Comparison of ENCODE assay signal across 10 cellular contexts in genomic region chr7:87464830-87465533, GRCh38. TPM values are rescaled to one million over a fixed set of nuclear protein-coding genes. Genes with fewer than 3 reads are reported as not detected.
A peak's percentile ranks its signal among the peaks of the same experiment; 100 is the strongest.
DNase-seq lines count a peak whose midpoint lies in the region; TF ChIP-seq lines count a peak whose summit lies in the region.
"Not testable (repeated sequence)": the region's sequence is repeated elsewhere in the genome, so short reads cannot be mapped to it uniquely, and the experiment has no call there.
"Had no signal": no experiment of that assay in that cellular context is flagged by ENCODE, and none has a peak within 500 bp of the region (broad histone marks: within the 10 kb centered on the region; RNA-seq: fewer than 3 reads in every experiment).

No MANE protein-coding gene starts in this region.

- peak overlapping the region; percentile 23 for H3K4me2 ChIP-seq in neuronal stem cell (ENCODE audit: insufficient read depth, low read length, poor library complexity, severe bottlenecking)

- H3K79me1 ChIP-seq in neuronal stem cell (ENCODE audit: low read depth, low read length): not testable (repeated sequence)

- peak overlapping the region; percentile 53 for H2BK5ac ChIP-seq in neuronal stem cell (ENCODE audit: low read length)

- not testable (repeated sequence) for H3K4me1 ChIP-seq in NT2/D1 (ENCODE audit: insufficient read depth, insufficient read length); neuronal stem cell (ENCODE audit: control insufficient read depth in 2 of 2, insufficient read depth in 1 of 2, low read depth in 1 of 2, low read length in 2 of 2)

- H2BK12ac ChIP-seq in neuronal stem cell (ENCODE audit: low read length): not testable (repeated sequence)

- H4K91ac ChIP-seq in neuronal stem cell (ENCODE audit: low read depth, low read length, poor library complexity): not testable (repeated sequence)

- not testable (repeated sequence) for H2AFZ ChIP-seq in neuronal stem cell (ENCODE audit: low read length)

- H3K4ac ChIP-seq in neuronal stem cell (ENCODE audit: low read length): not testable (repeated sequence)

- H3K9ac ChIP-seq in NT2/D1 (ENCODE audit: insufficient read length, low read depth): not testable (repeated sequence)
- H3K9ac ChIP-seq in neuronal stem cell (ENCODE audit: low read depth, low read length, poor library complexity): peak overlapping the region; percentile 21

- WGBS in neuronal stem cell (ENCODE audit: extremely low coverage in 2 of 2, insufficient read length in 2 of 2, insufficient replicate concordance in 1 of 2), 2 donors: no CpG with 5 or more reads among the region's 16 CpGs

- not testable (repeated sequence) for H3K4me1 Mint-ChIP-seq in endothelial cell (ENCODE audit: unreplicated experiment)

- not testable (repeated sequence) for TF ChIP-seq CTCF in C4-2B (conservative IDR thresholded peaks at IDR 0.05); endothelial cell (IDR thresholded peaks at IDR 0.05; ENCODE audit: unreplicated experiment)

- H3K9me3 ChIP-seq in NT2/D1 (ENCODE audit: insufficient read depth, low read length); neuronal stem cell (replicated peaks in 1 of 2; ENCODE audit: control insufficient read depth in 2 of 2, insufficient read depth in 1 of 2, low read depth in 1 of 2, low read length in 2 of 2): not testable (repeated sequence)

- H3K14ac ChIP-seq in neuronal stem cell (ENCODE audit: low read length): peak overlapping the region; percentile 38

- peak overlapping the region; percentile 89 for H3K18ac ChIP-seq in neuronal stem cell (ENCODE audit: low read length)

- not testable (repeated sequence) for H2BK120ac ChIP-seq in neuronal stem cell (ENCODE audit: low read depth, low read length)

- H3K27ac Mint-ChIP-seq in endothelial cell (ENCODE audit: unreplicated experiment): peak overlapping the region; percentile 42

- H3K4me3 Mint-ChIP-seq in endothelial cell (ENCODE audit: unreplicated experiment): not testable (repeated sequence)

- peak overlapping the region; percentile 16 for H2BK15ac ChIP-seq in neuronal stem cell (ENCODE audit: low read length)

- H3K36me3 Mint-ChIP-seq in endothelial cell (ENCODE audit: low read depth, unreplicated experiment): not testable (repeated sequence)

- H2AK5ac ChIP-seq in neuronal stem cell (ENCODE audit: low read depth, low read length): peak overlapping the region; percentile 75

- H3K4me3 ChIP-seq in H7 (ENCODE audit: insufficient read depth, low read depth, low read length) (peak overlapping the region; percentile 37), NT2/D1 (ENCODE audit: insufficient read length, low read depth) (peak overlapping the region; percentile 39)
- H3K4me3 ChIP-seq in neuronal stem cell (ENCODE audit: low read length in 2 of 2): not testable (repeated sequence)

- not testable (repeated sequence) for H3K36me3 ChIP-seq in H7 (replicated peaks; ENCODE audit: control insufficient read depth, insufficient read depth, low read length); NT2/D1 (ENCODE audit: insufficient read depth, insufficient read length, low read length); neuronal stem cell (replicated peaks in 1 of 2; ENCODE audit: control insufficient read depth in 2 of 2, insufficient read depth in 2 of 2, low read length in 2 of 2)

- not testable (repeated sequence) for H3K27me3 Mint-ChIP-seq in endothelial cell (ENCODE audit: unreplicated experiment)

- not testable (repeated sequence) for DNase-seq in H7; neuronal stem cell (ENCODE audit: low spot score)
- DNase-seq in NCI-H1417 treated with DMSO at 0.1 percent for 48 hours (lab: John Stamatoyannopoulos, UW) (peak; percentile 44), NCI-H2227 (lab: John Stamatoyannopoulos, UW; ENCODE audit: unreplicated experiment) (peak; percentile 26), NT2/D1 (ENCODE audit: low read depth, low spot score) (peak; percentile 80), endothelial cell (ENCODE audit: low spot score) (peak; percentile 9), left kidney (ENCODE audit: low read depth, low spot score) (peak; percentile 55)

- not testable (repeated sequence) for H3K9me3 Mint-ChIP-seq in endothelial cell (ENCODE audit: unreplicated experiment)

- H3K27me3 ChIP-seq in H7 (ENCODE audit: control insufficient read depth, insufficient read depth, low read length); NT2/D1 (ENCODE audit: insufficient read depth, insufficient read length); neuronal stem cell (ENCODE audit: control insufficient read depth in 3 of 3, insufficient read depth in 3 of 3, low read depth in 1 of 3, low read length in 3 of 3): not testable (repeated sequence)

- not testable (repeated sequence) for H3K23ac ChIP-seq in neuronal stem cell (ENCODE audit: low read depth, low read length, poor library complexity)

- H3K27ac ChIP-seq in C4-2B: peak overlapping the region; percentile 56
- not testable (repeated sequence) for H3K27ac ChIP-seq in neuronal stem cell (replicated peaks; ENCODE audit: low read length)

- not testable (repeated sequence) for H4K8ac ChIP-seq in neuronal stem cell (ENCODE audit: low read depth, low read length)

RNA-seq across cellular contexts. Expression of gene ABCB4, which starts 10.5 kb away (rescaled TPM):
- 0.69 and 0.85 TPM in 2 replicates for total RNA-seq in H7 (2014; rRNA removed; shearing (Covaris generic))
- total RNA-seq in endothelial cell (ENCODE audit: unreplicated experiment): 3.0 TPM
- 1.4 TPM for polyA plus RNA-seq in neuronal stem cell (2013, experiment 1 of 2)
- 1.5 TPM for polyA plus RNA-seq in neuronal stem cell (2013, experiment 2 of 2)
- total RNA-seq: activated T-helper 17 cell treated with anti-CD3 and anti-CD28 coated beads, Interleukin-2, amount 50 U/mL, for 72 hours; LHCN-M2 had no signal
